ENCODE assay signal across 8 cellular contexts in genomic region chr11:128624269-128625170, GRCh38. TPM values are rescaled to one million over a fixed set of nuclear protein-coding genes. Genes with fewer than 3 reads are reported as not detected.
DNase-seq lines count a peak whose midpoint lies in the region; ATAC-seq and TF ChIP-seq lines count a peak whose summit lies in the region.

No MANE protein-coding gene starts in this region.

- ATAC-seq in GM19351 (IDR thresholded peaks at IDR 0.05; ENCODE audit: unreplicated experiment): peak; percentile 53
- ATAC-seq in HG03457 (IDR thresholded peaks at IDR 0.05; ENCODE audit: unreplicated experiment): peak; percentile 33
- ATAC-seq in mucosa of descending colon: peak; percentile 63
- ATAC-seq in GM18519 (IDR thresholded peaks at IDR 0.05; ENCODE audit: low FRiP score, unreplicated experiment): no peak

- in situ Hi-C loops in G401 (cut with HindIII; ENCODE audit: low sequenced_read_pairs): loop anchor here (25.0 kb wide), 1 partner anchor 337 kb away; no protein-coding TSS in a partner anchor

- DNase-seq in activated CD4-positive, alpha-beta T cell treated with anti-CD3 and anti-CD28 coated beads, Interleukin-2, amount 50 U/mL, for 48 hours: peak; percentile 65 to 76
- DNase-seq in mucosa of descending colon (peak; percentile 34 to 74 (median 54)), G401 (ENCODE audit: low spot score) (no peak), NCI-H345 (lab: John Stamatoyannopoulos, UW) (no peak), GM19240 (ENCODE audit: insufficient read length, low spot score) (no peak)

- no peaks in the 10 kb centered on the region for H3K9me3 ChIP-seq in mucosa of descending colon

- H3K4me3 ChIP-seq in mucosa of descending colon: no peak overlapping the region

- H3K4me1 ChIP-seq in mucosa of descending colon (ENCODE audit: low read depth): peaks cover 5% of the 10 kb centered on the region

- no peak for TF ChIP-seq CTCF in mucosa of descending colon (IDR thresholded peaks at IDR 0.05)

- intact Hi-C loops in mucosa of descending colon (cut with DNase I, micrococcal nuclease): loop anchor here in 1 of 2 donors (5.0 kb wide), 1 partner anchor 332 kb away; no protein-coding TSS in a partner anchor

- H3K36me3 ChIP-seq in mucosa of descending colon (ENCODE audit: low read depth): no peaks in the 10 kb centered on the region

RNA-seq across cellular contexts. Expression of gene ETS1, which starts 37.2 kb away (rescaled TPM):
- total RNA-seq in mucosa of descending colon: 10 to 100 TPM; 36.5 to 41.2 (median 38.6) TPM
- 50.3 and 61.7 TPM in 2 replicates for total RNA-seq in G401 (2014; rRNA removed; shearing (Covaris generic))

Comparison
In these comparisons a context has a peak if more than half of its experiments do, and no peak if none do; other contexts are left out.
1. DNase-seq: peak in activated CD4-positive, alpha-beta T cell treated with anti-CD3 and anti-CD28 coated beads, Interleukin-2, amount 50 U/mL, for 48 hours (2 of 2) and mucosa of descending colon (3 of 3); none in G401 (single experiment), NCI-H345 (single experiment) and GM19240 (single experiment).